In genomic region chr14:24871302-24871701, GRCh38 we compare ENCODE assay signal across 1 cellular context.
TF ChIP-seq lines count a peak whose summit lies in the region.

No MANE protein-coding gene starts in this region.

TF ChIP-seq in HepG2, 621 proteins besides CTCF, POLR2A, EP300 and RAD21 (continued from another document):
- TF ChIP-seq, protein P1, sequence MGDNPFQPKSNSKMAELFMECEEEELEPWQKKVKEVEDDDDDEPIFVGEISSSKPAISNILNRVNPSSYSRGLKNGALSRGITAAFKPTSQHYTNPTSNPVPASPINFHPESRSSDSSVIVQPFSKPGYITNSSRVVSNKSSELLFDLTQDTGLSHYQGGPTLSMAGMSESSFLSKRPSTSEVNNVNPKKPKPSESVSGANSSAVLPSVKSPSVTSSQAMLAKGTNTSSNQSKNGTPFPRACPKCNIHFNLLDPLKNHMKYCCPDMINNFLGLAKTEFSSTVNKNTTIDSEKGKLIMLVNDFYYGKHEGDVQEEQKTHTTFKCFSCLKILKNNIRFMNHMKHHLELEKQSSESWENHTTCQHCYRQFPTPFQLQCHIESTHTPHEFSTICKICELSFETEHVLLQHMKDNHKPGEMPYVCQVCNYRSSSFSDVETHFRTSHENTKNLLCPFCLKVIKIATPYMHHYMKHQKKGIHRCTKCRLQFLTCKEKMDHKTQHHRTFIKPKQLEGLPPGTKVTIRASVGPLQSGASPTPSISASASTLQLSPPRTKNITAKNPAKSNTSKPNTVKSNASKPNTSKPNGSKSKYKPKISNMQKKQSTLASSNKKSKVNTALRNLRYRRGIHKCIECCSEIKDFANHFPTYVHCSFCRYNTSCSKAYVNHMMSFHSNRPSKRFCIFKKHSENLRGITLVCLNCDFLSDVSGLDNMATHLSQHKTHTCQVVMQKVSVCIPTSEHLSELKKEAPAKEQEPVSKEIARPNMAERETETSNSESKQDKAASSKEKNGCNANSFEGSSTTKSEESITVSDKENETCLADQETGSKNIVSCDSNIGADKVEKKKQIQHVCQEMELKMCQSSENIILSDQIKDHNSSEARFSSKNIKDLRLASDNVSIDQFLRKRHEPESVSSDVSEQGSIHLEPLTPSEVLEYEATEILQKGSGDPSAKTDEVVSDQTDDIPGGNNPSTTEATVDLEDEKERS (CRISPR knock-in tag; IDR thresholded peaks at IDR 0.05): no peak
- TF ChIP-seq, protein P2, sequence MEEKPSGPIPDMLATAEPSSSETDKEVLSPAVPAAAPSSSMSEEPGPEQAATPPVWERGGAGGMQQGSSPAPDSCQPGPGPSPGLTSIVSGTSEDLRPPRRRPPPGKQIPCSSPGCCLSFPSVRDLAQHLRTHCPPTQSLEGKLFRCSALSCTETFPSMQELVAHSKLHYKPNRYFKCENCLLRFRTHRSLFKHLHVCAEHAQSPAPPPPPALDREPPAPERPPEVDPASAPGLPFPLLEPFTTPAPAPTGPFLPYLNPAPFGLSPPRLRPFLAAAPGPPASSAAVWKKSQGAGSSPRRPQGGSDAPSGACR (CRISPR knock-in tag; IDR thresholded peaks at IDR 0.05): 0 out of 2 replicates have a peak, but pooled peaks have one; percentile 64
- no peak for TF ChIP-seq CHCHD3 (CRISPR knock-in tag; IDR thresholded peaks at IDR 0.05)
- peak; percentile 46; the same call in 1 of the 2 replicates for TF ChIP-seq FOXA3 (CRISPR knock-in tag; IDR thresholded peaks at IDR 0.05)
- peak; percentile 95 for TF ChIP-seq ZNF549 (CRISPR knock-in tag; IDR thresholded peaks at IDR 0.05)
- TF ChIP-seq ZNF205 (CRISPR knock-in tag; IDR thresholded peaks at IDR 0.05): no peak
- TF ChIP-seq FOXP4 (CRISPR knock-in tag; IDR thresholded peaks at IDR 0.05): peak; percentile 32; the same call in 1 of the 2 replicates
- TF ChIP-seq GLI4 (CRISPR knock-in tag; IDR thresholded peaks at IDR 0.05; ENCODE audit: borderline replicate concordance): no peak
- TF ChIP-seq HNF4A (CRISPR knock-in tag; IDR thresholded peaks at IDR 0.05): peak; percentile 92
- TF ChIP-seq REPIN1 (CRISPR knock-in tag; IDR thresholded peaks at IDR 0.05; ENCODE audit: borderline replicate concordance, low read depth): peak; percentile 52; the same call in 1 of the 2 replicates
- peak; percentile 51; the same call in 1 of the 2 replicates for TF ChIP-seq ZNF614 (CRISPR knock-in tag; IDR thresholded peaks at IDR 0.05; ENCODE audit: borderline replicate concordance)
- TF ChIP-seq ZGPAT (CRISPR knock-in tag; IDR thresholded peaks at IDR 0.05): peak; percentile 23; the same call in 1 of the 2 replicates
- TF ChIP-seq, protein P3, sequence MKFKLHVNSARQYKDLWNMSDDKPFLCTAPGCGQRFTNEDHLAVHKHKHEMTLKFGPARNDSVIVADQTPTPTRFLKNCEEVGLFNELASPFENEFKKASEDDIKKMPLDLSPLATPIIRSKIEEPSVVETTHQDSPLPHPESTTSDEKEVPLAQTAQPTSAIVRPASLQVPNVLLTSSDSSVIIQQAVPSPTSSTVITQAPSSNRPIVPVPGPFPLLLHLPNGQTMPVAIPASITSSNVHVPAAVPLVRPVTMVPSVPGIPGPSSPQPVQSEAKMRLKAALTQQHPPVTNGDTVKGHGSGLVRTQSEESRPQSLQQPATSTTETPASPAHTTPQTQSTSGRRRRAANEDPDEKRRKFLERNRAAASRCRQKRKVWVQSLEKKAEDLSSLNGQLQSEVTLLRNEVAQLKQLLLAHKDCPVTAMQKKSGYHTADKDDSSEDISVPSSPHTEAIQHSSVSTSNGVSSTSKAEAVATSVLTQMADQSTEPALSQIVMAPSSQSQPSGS (CRISPR knock-in tag; IDR thresholded peaks at IDR 0.05): peak; percentile 51; the same call in 1 of the 2 replicates
- peak; percentile 92; the same call in 1 of the 2 replicates for TF ChIP-seq CEBPB (IDR thresholded peaks at IDR 0.05; ENCODE audit: borderline replicate concordance, low read depth, low read length)
- TF ChIP-seq, protein P4, sequence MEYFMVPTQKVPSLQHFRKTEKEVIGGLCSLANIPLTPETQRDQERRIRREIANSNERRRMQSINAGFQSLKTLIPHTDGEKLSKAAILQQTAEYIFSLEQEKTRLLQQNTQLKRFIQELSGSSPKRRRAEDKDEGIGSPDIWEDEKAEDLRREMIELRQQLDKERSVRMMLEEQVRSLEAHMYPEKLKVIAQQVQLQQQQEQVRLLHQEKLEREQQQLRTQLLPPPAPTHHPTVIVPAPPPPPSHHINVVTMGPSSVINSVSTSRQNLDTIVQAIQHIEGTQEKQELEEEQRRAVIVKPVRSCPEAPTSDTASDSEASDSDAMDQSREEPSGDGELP (IDR thresholded peaks at IDR 0.05; ENCODE audit: borderline replicate concordance, low read depth): peak; percentile 67; the same call in 1 of the 2 replicates
- TF ChIP-seq SMC3 (IDR thresholded peaks at IDR 0.05; ENCODE audit: low read length): peak; percentile 7; the same call in 1 of the 2 replicates
- TF ChIP-seq ZNF264 (CRISPR knock-in tag; IDR thresholded peaks at IDR 0.05): 0 out of 2 replicates have a peak, but pooled peaks have one; percentile 66
- peak; percentile 47; the same call in 1 of the 2 replicates for TF ChIP-seq ZNF792 (CRISPR knock-in tag; IDR thresholded peaks at IDR 0.05)
- peak; percentile 29; the same call in 1 of the 2 replicates for TF ChIP-seq PAXIP1 (CRISPR knock-in tag; conservative IDR thresholded peaks at IDR 0.05)
- no peak for TF ChIP-seq PCBP1 (IDR thresholded peaks at IDR 0.05; ENCODE audit: borderline replicate concordance, low read depth, low read length)
- TF ChIP-seq, protein P5, sequence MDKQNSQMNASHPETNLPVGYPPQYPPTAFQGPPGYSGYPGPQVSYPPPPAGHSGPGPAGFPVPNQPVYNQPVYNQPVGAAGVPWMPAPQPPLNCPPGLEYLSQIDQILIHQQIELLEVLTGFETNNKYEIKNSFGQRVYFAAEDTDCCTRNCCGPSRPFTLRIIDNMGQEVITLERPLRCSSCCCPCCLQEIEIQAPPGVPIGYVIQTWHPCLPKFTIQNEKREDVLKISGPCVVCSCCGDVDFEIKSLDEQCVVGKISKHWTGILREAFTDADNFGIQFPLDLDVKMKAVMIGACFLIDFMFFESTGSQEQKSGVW (CRISPR knock-in tag; IDR thresholded peaks at IDR 0.05; ENCODE audit: borderline replicate concordance): 0 out of 2 replicates have a peak, but pooled peaks have one; percentile 58
- TF ChIP-seq ZNF768 (CRISPR knock-in tag; IDR thresholded peaks at IDR 0.05): no peak
- no peak for TF ChIP-seq PTBP1 (IDR thresholded peaks at IDR 0.05; ENCODE audit: low read depth, low read length, poor library complexity, severe bottlenecking)
- peak; percentile 59; the same call in 1 of the 2 replicates for TF ChIP-seq JUND (CRISPR knock-in tag; IDR thresholded peaks at IDR 0.05)
- no peak for TF ChIP-seq ZNF609 (CRISPR knock-in tag; IDR thresholded peaks at IDR 0.05; ENCODE audit: borderline replicate concordance)
- 0 out of 2 replicates have a peak, but pooled peaks have one; percentile 15 for TF ChIP-seq STAG1 (CRISPR knock-in tag; IDR thresholded peaks at IDR 0.05)
- no peak for TF ChIP-seq ZBTB46 (CRISPR knock-in tag; IDR thresholded peaks at IDR 0.05; ENCODE audit: borderline replicate concordance)
- no peak for TF ChIP-seq FOXO1 (CRISPR knock-in tag; IDR thresholded peaks at IDR 0.05)
TF ChIP-seq in HepG2: peak in this region for 60.
